8 cellular contexts compared by ENCODE assay signal in the genomic region with DNA sequence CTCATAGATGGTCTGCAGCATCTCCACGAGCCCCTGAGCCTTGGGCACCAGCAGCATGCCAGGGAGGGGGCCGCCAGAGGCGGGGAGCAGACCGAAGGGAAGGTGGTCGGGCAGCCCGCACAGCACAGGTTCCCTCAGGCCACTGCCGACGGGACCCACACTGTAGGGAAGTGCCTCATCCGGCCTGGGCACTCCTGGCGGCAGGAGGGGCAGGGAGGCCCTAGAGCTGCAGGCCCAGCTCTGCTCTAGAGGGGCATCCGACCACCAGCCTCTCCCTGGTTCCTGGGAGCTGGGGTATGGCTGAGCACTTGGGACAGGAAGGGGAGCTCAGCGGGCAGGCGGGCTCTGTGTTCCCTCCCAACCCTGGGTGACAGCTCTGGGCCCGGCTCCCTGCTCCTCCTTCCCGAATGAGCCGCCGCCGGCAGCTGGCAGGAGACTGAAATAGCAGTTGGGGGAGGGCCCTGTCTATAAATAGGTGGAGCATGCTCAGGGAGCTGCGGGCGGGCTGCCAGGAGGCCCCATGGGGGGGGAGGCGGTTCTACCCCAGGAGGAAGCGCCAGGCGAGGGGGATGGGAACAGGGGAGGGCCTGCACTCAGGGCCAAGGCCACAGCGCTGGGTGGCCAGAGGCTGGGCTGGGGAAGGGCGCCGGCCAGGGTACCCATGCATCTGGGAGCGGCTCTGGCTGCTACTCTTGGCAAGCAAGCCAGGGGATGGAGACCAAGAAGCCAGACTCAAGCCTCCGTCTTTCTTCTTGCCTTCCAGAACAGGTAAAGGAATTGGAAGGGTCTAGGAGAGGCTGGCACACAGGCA. TPM values are rescaled to one million over a fixed set of nuclear protein-coding genes. Genes with fewer than 3 reads are reported as not detected.
A peak's percentile ranks its signal among the peaks of the same experiment; 100 is the strongest.
DNase-seq lines count a peak whose midpoint lies in the region; TF ChIP-seq lines count a peak whose summit lies in the region.

No MANE protein-coding gene starts in this region.

- H3K4me1 Mint-ChIP-seq in activated naive CD8-positive, alpha-beta T cell treated with anti-CD3 and anti-CD28 coated beads for 36 hours, result peaks cover 17% of the 10 kb centered on the region

- TF ChIP-seq POLR2A in GM19193 (IDR thresholded peaks at IDR 0.05; ENCODE audit: extremely low read depth, insufficient read depth, insufficient read length) (peak; percentile 63), ovary (IDR thresholded peaks at IDR 0.05) (peak; percentile 47), transverse colon (IDR thresholded peaks at IDR 0.05) (peak; percentile 37)

- no peaks in the 10 kb centered on the region for H3K9me3 ChIP-seq in Loucy (ENCODE audit: insufficient read depth, low read depth, low read length)
- H3K9me3 ChIP-seq in ovary, result no peaks in the 10 kb centered on the region
- no peaks in the 10 kb centered on the region for H3K9me3 ChIP-seq in transverse colon

- POLR2A ChIA-PET in RWPE1 (lab: Yijun Ruan, JAX; ENCODE audit: low non-redundant PET), result no interaction called here

- H3K4me3 ChIP-seq in Loucy (ENCODE audit: low read length, poor library complexity, severe bottlenecking) (peak overlapping the region; percentile 86), ovary (peak overlapping the region; percentile 33), transverse colon (peak overlapping the region; percentile 7 to 39 (median 20))

- H3K79me2 ChIP-seq in Loucy (ENCODE audit: insufficient read depth, low read length), result peaks cover 70% of the 10 kb centered on the region

- 5% methylated on average over 27 to 28 of the region's 28 CpGs for WGBS in ovary, 3 donors
- WGBS in transverse colon (ENCODE audit: low coverage in 1 of 2), 2 donors, result 8% methylated on average over 27 of the region's 28 CpGs; no CpG with 5 or more reads in 1 of the 2 donors

- TF ChIP-seq EP300 in ovary (IDR thresholded peaks at IDR 0.05), result no peak
- peak; percentile 10 for TF ChIP-seq EP300 in transverse colon (IDR thresholded peaks at IDR 0.05; ENCODE audit: low read depth)

- H3F3A ChIP-seq in Loucy (ENCODE audit: low read depth), result no peaks in the 10 kb centered on the region

- H3K4me3 Mint-ChIP-seq in activated naive CD8-positive, alpha-beta T cell treated with anti-CD3 and anti-CD28 coated beads for 36 hours, result peak overlapping the region; percentile 55

- H3K4me2 ChIP-seq in Loucy (ENCODE audit: low read depth, low read length, poor library complexity, severe bottlenecking), result peak overlapping the region; percentile 97

- H3K9me2 ChIP-seq in Loucy (replicated peaks; ENCODE audit: low read depth, low read length), result no peaks in the 10 kb centered on the region

- CTCF ChIA-PET in RWPE1 (lab: Yijun Ruan, JAX), result interaction anchor here (0.5 to 0.7 kb wide), 4 partner anchors 17 to 111 kb away, joined by 3 to 6 read pairs (median 4); no protein-coding TSS in a partner anchor

- H3K9ac ChIP-seq in Loucy (ENCODE audit: low read depth, low read length, poor library complexity, severe bottlenecking), result peak overlapping the region; percentile 86

- in situ Hi-C loops in transverse colon (cut with MboI; ENCODE audit: low pct_ligation_motif_present in 1 of 4, low pct_unique_long_range_greater_than_20kb in 1 of 4, low sequenced_read_pairs in 3 of 4), result no loop called here

- H3K4me1 ChIP-seq in Loucy (ENCODE audit: insufficient read depth, low read length, poor library complexity, severe bottlenecking), result peaks cover 80% of the 10 kb centered on the region
- peaks cover 49% of the 10 kb centered on the region for H3K4me1 ChIP-seq in ovary (ENCODE audit: insufficient read depth)
- H3K4me1 ChIP-seq in transverse colon, result peaks cover 46 to 66% (median 50%) of the 10 kb centered on the region in 4 donors

- H3K27me3 ChIP-seq in Loucy (ENCODE audit: insufficient read depth, low read length, poor library complexity, severe bottlenecking) (no peaks in the 10 kb centered on the region), ovary (no peaks in the 10 kb centered on the region), transverse colon (no peaks in the 10 kb centered on the region)

- peaks cover 34% of the 10 kb centered on the region for H4K20me1 ChIP-seq in Loucy (ENCODE audit: insufficient read depth, low read length, poor library complexity, severe bottlenecking)

- H3K36me3 Mint-ChIP-seq in activated naive CD8-positive, alpha-beta T cell treated with anti-CD3 and anti-CD28 coated beads for 36 hours, result no peaks in the 10 kb centered on the region

- TF ChIP-seq CTCF in Loucy (conservative IDR thresholded peaks at IDR 0.05; ENCODE audit: low read length) (0 out of 2 replicates have a peak, but pooled peaks have one; percentile 6), RWPE1 (conservative IDR thresholded peaks at IDR 0.05; ENCODE audit: low read depth) (no peak), ovary (IDR thresholded peaks at IDR 0.05) (peak in 1 of 3 donors; percentile 20), transverse colon (IDR thresholded peaks at IDR 0.05) (no peak)

- no peaks in the 10 kb centered on the region for H3K27me3 Mint-ChIP-seq in activated naive CD8-positive, alpha-beta T cell treated with anti-CD3 and anti-CD28 coated beads for 36 hours

- H3K27ac ChIP-seq in RWPE1 (peak overlapping the region; percentile 82), ovary (peak overlapping the region; percentile 85 to 87), transverse colon (peak overlapping the region; percentile 77 to 94 (median 87))

- H3K27ac Mint-ChIP-seq in activated naive CD8-positive, alpha-beta T cell treated with anti-CD3 and anti-CD28 coated beads for 36 hours, result no peak overlapping the region

- no peak overlapping the region for H2AFZ ChIP-seq in Loucy (ENCODE audit: low read length)

- DNase-seq in AG08395 (ENCODE audit: low spot score) (peak; percentile 93), RWPE1 (ENCODE audit: low spot score) (peak; percentile 76), head of caudate nucleus (peak; percentile 97 to 100 (median 98)), ovary (peak; percentile 100), transverse colon (peak; percentile 97)
- peak; percentile 73 for DNase-seq in activated naive CD8-positive, alpha-beta T cell treated with anti-CD3 and anti-CD28 coated beads for 36 hours

- H3K36me3 ChIP-seq in Loucy (ENCODE audit: insufficient read depth, low read length) (no peaks in the 10 kb centered on the region), ovary (no peaks in the 10 kb centered on the region), transverse colon (no peaks in the 10 kb centered on the region)

- H3K9me3 Mint-ChIP-seq in activated naive CD8-positive, alpha-beta T cell treated with anti-CD3 and anti-CD28 coated beads for 36 hours, result no peaks in the 10 kb centered on the region

- intact Hi-C loops in head of caudate nucleus (cut with DNase I) (loop anchor here (5.0 kb wide), 1 partner anchor 39 kb away; a partner anchor contains a TSS), ovary (cut with DNase I) (loop anchor here in 1 of 4 donors (5.0 kb wide), 1 partner anchor 44 kb away; a partner anchor contains a TSS), transverse colon (cut with DNase I; ENCODE audit: low total_unique reads) (no loop called here)

RNA-seq across cellular contexts. Expression of a gene that starts 12.4 kb away (rescaled TPM):
- total RNA-seq in activated naive CD8-positive, alpha-beta T cell treated with anti-CD3 and anti-CD28 coated beads for 36 hours, result 10 to 100 TPM; 18.2 to 18.7 TPM
- total RNA-seq in ovary (10 to 100 TPM; 35.1 to 97.6 (median 67.2) TPM), transverse colon (100 to 1,000 TPM in 1 of 4 donors, 10 to 100 TPM in 3; 45.3 to 182 (median 70.8) TPM)
- polyA plus RNA-seq in ovary, result 10 to 100 TPM; 11.4 to 75.8 TPM

RNA-seq across cellular contexts. Expression of a gene that starts 30.7 kb away (rescaled TPM):
- total RNA-seq in activated naive CD8-positive, alpha-beta T cell treated with anti-CD3 and anti-CD28 coated beads for 36 hours, result 10 to 100 TPM; 18.5 to 20.1 TPM
- total RNA-seq in ovary, result 1 to 10 TPM in 3 of 7 donors, under 1 TPM in 4; 0.86 to 6.3 (median 0.97) TPM
- 1 to 10 TPM; 1.0 TPM for polyA plus RNA-seq in ovary
- 10 to 100 TPM in 2 of 4 donors, under 1 TPM in 2; 0.32 to 16.9 (median 8.5) TPM for total RNA-seq in transverse colon

RNA-seq across cellular contexts. Expression of a gene that starts 40.5 kb away (rescaled TPM):
- 10 to 100 TPM; 30.8 to 31.1 TPM for total RNA-seq in activated naive CD8-positive, alpha-beta T cell treated with anti-CD3 and anti-CD28 coated beads for 36 hours
- 10 to 100 TPM; 14.4 to 56.7 (median 36.2) TPM for total RNA-seq in ovary
- 10 to 100 TPM; 37.1 to 49.1 TPM for polyA plus RNA-seq in ovary
- total RNA-seq in transverse colon, result 10 to 100 TPM in 3 of 4 donors, 1 to 10 TPM in 1; 5.2 to 35.6 (median 18.5) TPM

RNA-seq across cellular contexts. Expression of a gene that starts 44.6 kb away (rescaled TPM):
- total RNA-seq in activated naive CD8-positive, alpha-beta T cell treated with anti-CD3 and anti-CD28 coated beads for 36 hours, result 100 to 1,000 TPM; 103 to 110 TPM
- total RNA-seq in ovary, result 10 to 100 TPM; 21.3 to 54.6 (median 37.1) TPM
- 10 to 100 TPM; 17.1 to 29.2 TPM for polyA plus RNA-seq in ovary
- total RNA-seq in transverse colon, result 10 to 100 TPM in 3 of 4 donors, 1 to 10 TPM in 1; 5.4 to 29.2 (median 22.9) TPM

RNA-seq across cellular contexts. Expression of a gene that starts 59.5 kb away (rescaled TPM):
- not detected for total RNA-seq in activated naive CD8-positive, alpha-beta T cell treated with anti-CD3 and anti-CD28 coated beads for 36 hours
- total RNA-seq in ovary (1 to 10 TPM in 3 of 7 donors, under 1 TPM in 3, not detected in 1; 0.24 to 1.8 (median 0.98) TPM), transverse colon (1 to 10 TPM in 2 of 4 donors, not detected in 2; 1.2 to 2.6 TPM)
- polyA plus RNA-seq in ovary, result 1 to 10 TPM in 1 of 2 donors, under 1 TPM in 1; 0.10 to 1.3 TPM

Comparison
In these comparisons a context has a peak if more than half of its experiments do, and no peak if none do; other contexts are left out.
1. Peak in every context shown above with its lines: DNase-seq, H3K4me3 ChIP-seq and H3K27ac ChIP-seq.
2. H3K4me3 ChIP-seq: peak in every context shown above with its lines; median percentile 86 in Loucy; 33 in ovary; 20 in transverse colon.